8 cellular contexts compared by ENCODE assay signal in genomic region chr4:122716825-122717448, GRCh38. TPM values are rescaled to one million over a fixed set of nuclear protein-coding genes. Genes with fewer than 3 reads are reported as not detected.
DNase-seq lines count a peak whose midpoint lies in the region; ATAC-seq, FAIRE-seq and TF ChIP-seq lines count a peak whose summit lies in the region.

No MANE protein-coding gene starts in this region.

- no peaks in the 10 kb centered on the region for H3K27me3 ChIP-seq in osteoblast (ENCODE audit: insufficient read depth, low read length)

- no peaks in the 10 kb centered on the region for H3K4me1 ChIP-seq in osteoblast (ENCODE audit: insufficient read depth, low read length)

- no peak overlapping the region for H3K4me3 ChIP-seq in fibroblast of the aortic adventitia (ENCODE audit: low read depth, low read length)
- no peak overlapping the region for H3K4me3 ChIP-seq in osteoblast (ENCODE audit: insufficient read depth, low read length)

- peak; percentile 97 for TF ChIP-seq CTCF in fibroblast of the aortic adventitia (IDR thresholded peaks at IDR 0.05; ENCODE audit: insufficient read depth, low read length)
- peak; percentile 99 for TF ChIP-seq CTCF in osteoblast (IDR thresholded peaks at IDR 0.05; ENCODE audit: extremely low read depth, low read depth, low read length)

- H3K4me2 ChIP-seq in osteoblast (ENCODE audit: insufficient read depth, low read length), result no peak overlapping the region

- no peak overlapping the region for H2AFZ ChIP-seq in osteoblast (ENCODE audit: low read length)

- no peaks in the 10 kb centered on the region for H4K20me1 ChIP-seq in osteoblast (ENCODE audit: insufficient read depth, low read length)

- DNase-seq in COR-L47 (lab: John Stamatoyannopoulos, UW) (peak; percentile 72), GM19239 (ENCODE audit: insufficient read length, low spot score) (peak; percentile 41), RCC 7860 (ENCODE audit: low spot score) (peak; percentile 30), fibroblast of the aortic adventitia (ENCODE audit: low read depth) (peak; percentile 77), osteoblast (ENCODE audit: insufficient read length, low spot score, missing footprints) (peak; percentile 90), ureter (ENCODE audit: low spot score) (peak; percentile 50)
- peak; percentile 50 for DNase-seq in activated T-helper 1 cell treated with anti-CD3 and anti-CD28 coated beads, Interleukin-2, amount 50 U/mL, for 16 hours (ENCODE audit: low read depth in 1 of 2, low spot score in 1 of 2)

- H3K9me3 ChIP-seq in osteoblast (ENCODE audit: low read depth, low read length), result no peaks in the 10 kb centered on the region

- no peak overlapping the region for H3K27ac ChIP-seq in osteoblast (ENCODE audit: low read depth, low read length)

- peak; percentile 71 for FAIRE-seq in GM19239 (lab: Jason Lieb, UNC)
- peak; percentile 85 for FAIRE-seq in RCC 7860 (lab: Jason Lieb, UNC)

- H3K36me3 ChIP-seq in osteoblast (ENCODE audit: insufficient read depth, low read length), result no peaks in the 10 kb centered on the region

- peak; percentile 70 for ATAC-seq in HG03439 (IDR thresholded peaks at IDR 0.05; ENCODE audit: unreplicated experiment)

- no peaks in the 10 kb centered on the region for H3K79me2 ChIP-seq in osteoblast (ENCODE audit: insufficient read depth, low read length)

RNA-seq across cellular contexts. Expression of gene BBS12, which starts 15.6 kb away (rescaled TPM):
- total RNA-seq in fibroblast of the aortic adventitia (ENCODE audit: low replicate concordance) (2.0 and 5.8 TPM in 2 replicates), osteoblast (9.4 and 10.6 TPM in 2 replicates), ureter (3.0 TPM)

Comparison
In these comparisons a context has a peak if more than half of its experiments do, and no peak if none do; other contexts are left out.
1. DNase-seq: peak in every context shown above with its lines; median percentile 90 in osteoblast; 77 in fibroblast of the aortic adventitia; 72 in COR-L47; 50 in activated T-helper 1 cell treated with anti-CD3 and anti-CD28 coated beads, Interleukin-2, amount 50 U/mL, for 16 hours; 50 in ureter; 41 in GM19239; 30 in RCC 7860.